In the genomic region with DNA sequence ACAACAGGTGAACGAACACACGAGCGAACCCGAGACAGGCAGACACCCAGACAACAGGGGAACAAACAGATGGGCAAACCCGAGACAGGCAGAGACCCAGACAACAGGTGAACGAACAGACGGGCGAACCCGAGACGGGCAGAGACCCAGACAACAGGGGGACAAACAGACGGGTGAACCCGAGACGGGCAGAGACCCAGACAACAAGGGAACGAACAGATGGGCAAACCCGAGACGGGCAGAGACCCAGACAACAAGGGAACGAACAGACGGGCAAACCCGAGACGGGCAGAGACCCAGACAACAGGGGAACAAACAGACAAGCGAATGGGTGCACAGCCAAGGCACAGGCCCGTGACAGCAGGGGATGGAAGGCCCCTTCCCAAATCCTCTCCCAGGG, we compare ENCODE assay signal across 1 cellular context.
TF ChIP-seq lines count a peak whose summit lies in the region.

No MANE protein-coding gene starts in this region.

TF ChIP-seq in SK-N-SH treated with all-trans-retinoic acid at 6 μM for 48 hours, 23 proteins besides CTCF, POLR2A, EP300 and RAD21:
- no peak for TF ChIP-seq ZFP30 (CRISPR knock-in tag; IDR thresholded peaks at IDR 0.05)
- TF ChIP-seq ARNTL (CRISPR knock-in tag; IDR thresholded peaks at IDR 0.05; ENCODE audit: borderline replicate concordance, low read depth), result no peak
- TF ChIP-seq BACH2 (CRISPR knock-in tag; IDR thresholded peaks at IDR 0.05; ENCODE audit: borderline replicate concordance), result no peak
- no peak for TF ChIP-seq CSDC2 (CRISPR knock-in tag; IDR thresholded peaks at IDR 0.05)
- no peak for TF ChIP-seq OSR1 (CRISPR knock-in tag; IDR thresholded peaks at IDR 0.05)
- no peak for TF ChIP-seq SNAI2 (CRISPR knock-in tag; IDR thresholded peaks at IDR 0.05)
- TF ChIP-seq, protein P1, sequence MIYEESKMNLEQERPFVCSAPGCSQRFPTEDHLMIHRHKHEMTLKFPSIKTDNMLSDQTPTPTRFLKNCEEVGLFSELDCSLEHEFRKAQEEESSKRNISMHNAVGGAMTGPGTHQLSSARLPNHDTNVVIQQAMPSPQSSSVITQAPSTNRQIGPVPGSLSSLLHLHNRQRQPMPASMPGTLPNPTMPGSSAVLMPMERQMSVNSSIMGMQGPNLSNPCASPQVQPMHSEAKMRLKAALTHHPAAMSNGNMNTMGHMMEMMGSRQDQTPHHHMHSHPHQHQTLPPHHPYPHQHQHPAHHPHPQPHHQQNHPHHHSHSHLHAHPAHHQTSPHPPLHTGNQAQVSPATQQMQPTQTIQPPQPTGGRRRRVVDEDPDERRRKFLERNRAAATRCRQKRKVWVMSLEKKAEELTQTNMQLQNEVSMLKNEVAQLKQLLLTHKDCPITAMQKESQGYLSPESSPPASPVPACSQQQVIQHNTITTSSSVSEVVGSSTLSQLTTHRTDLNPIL (CRISPR knock-in tag; IDR thresholded peaks at IDR 0.05; ENCODE audit: low read depth), result no peak
